ENCODE assay signal across 9 cellular contexts in genomic region chr4:42638993-42639392, GRCh38. TPM values are rescaled to one million over a fixed set of nuclear protein-coding genes. Genes with fewer than 3 reads are reported as not detected.
DNase-seq lines count a peak whose midpoint lies in the region; ATAC-seq and TF ChIP-seq lines count a peak whose summit lies in the region.
"Had no signal": no experiment of that assay in that cellular context is flagged by ENCODE, and none has a peak within 500 bp of the region (broad histone marks: within the 10 kb centered on the region; RNA-seq: fewer than 3 reads in every experiment).

No MANE protein-coding gene starts in this region.

- H3F3A ChIP-seq in OCI-LY1 (ENCODE audit: insufficient read depth, low read length): no peaks in the 10 kb centered on the region

- no peaks in the 10 kb centered on the region for H3K27me3 ChIP-seq in OCI-LY1 (ENCODE audit: insufficient read depth, low read length)
- H3K27me3 ChIP-seq: breast epithelium had no signal

- H3K36me3 Mint-ChIP-seq in activated T-cell treated with anti-CD3 and anti-CD28 coated beads, Interleukin-2, amount 50 U/mL, for 4 hours (ENCODE audit: insufficient read depth): peaks cover 3% of the 10 kb centered on the region

- H3K79me2 ChIP-seq in OCI-LY1 (ENCODE audit: insufficient read depth, low read length): peaks cover 42% of the 10 kb centered on the region

- intact Hi-C loops in head of caudate nucleus (cut with DNase I): no loop called here

- no peak overlapping the region for H3K4me3 ChIP-seq in OCI-LY1 (ENCODE audit: low read depth, low read length, poor library complexity, severe bottlenecking)
- H3K4me3 ChIP-seq: breast epithelium had no signal

- H3K27me3 Mint-ChIP-seq in activated T-cell treated with anti-CD3 and anti-CD28 coated beads, Interleukin-2, amount 50 U/mL, for 4 hours (ENCODE audit: low read depth): no peaks in the 10 kb centered on the region

- ATAC-seq in activated T-cell treated with anti-CD3 and anti-CD28 coated beads, Interleukin-2, amount 50 U/mL, for 4 hours: peak in 1 of 2 donors; percentile 20
- ATAC-seq in HG02840 (IDR thresholded peaks at IDR 0.05; ENCODE audit: low FRiP score, unreplicated experiment): peak; percentile 72
- ATAC-seq in stimulated activated naive CD8-positive, alpha-beta T cell treated with anti-CD3 and anti-CD28 coated beads, Interleukin-15, Interleukin-2, amounts not matched to agents 100 U/mL and 50 U/mL, for 24 hours: peak; percentile 59

- H3K9me2 ChIP-seq in OCI-LY1 (ENCODE audit: low read depth, low read length): no peaks in the 10 kb centered on the region

- H4K20me1 ChIP-seq in OCI-LY1 (ENCODE audit: insufficient read depth, low read length): no peaks in the 10 kb centered on the region

- H3K36me3 ChIP-seq in OCI-LY1 (ENCODE audit: insufficient read depth, low read length): no peaks in the 10 kb centered on the region; the same call in 1 of the 2 replicates
- H3K36me3 ChIP-seq: breast epithelium had no signal

- no peaks in the 10 kb centered on the region for H3K9me3 ChIP-seq in OCI-LY1 (ENCODE audit: low read length)
- H3K9me3 ChIP-seq: breast epithelium had no signal

- H3K4me2 ChIP-seq in OCI-LY1 (ENCODE audit: low read length): peak overlapping the region; percentile 59

- no peak overlapping the region for H3K9ac ChIP-seq in OCI-LY1 (ENCODE audit: low read length)

- DNase-seq in activated T-cell treated with anti-CD3 and anti-CD28 coated beads, Interleukin-2, amount 50 U/mL, for 4 hours: no peak
- DNase-seq in activated T-cell treated with anti-CD3 and anti-CD28 coated beads, Interleukin-2, amount 50 U/mL, for 1 hour: no peak
- DNase-seq in stimulated activated naive CD8-positive, alpha-beta T cell treated with anti-CD3 and anti-CD28 coated beads, Interleukin-15, Interleukin-2, amounts not matched to agents 100 U/mL and 50 U/mL, for 24 hours: peak; percentile 50
- DNase-seq in head of caudate nucleus (no peak), GOT3 (lab: John Stamatoyannopoulos, UW) (no peak), G401 (ENCODE audit: low spot score) (no peak)

- peak overlapping the region; percentile 55 for H3K4me3 Mint-ChIP-seq in activated T-cell treated with anti-CD3 and anti-CD28 coated beads, Interleukin-2, amount 50 U/mL, for 4 hours

- peak overlapping the region; percentile 61 for H3K27ac ChIP-seq in OCI-LY1 (ENCODE audit: low read depth, low read length, poor library complexity, severe bottlenecking)
- H3K27ac ChIP-seq: breast epithelium had no signal

- TF ChIP-seq CTCF in OCI-LY1 (IDR thresholded peaks at IDR 0.05; ENCODE audit: low read length): no peak

- peaks cover 80% of the 10 kb centered on the region for H3K4me1 Mint-ChIP-seq in activated T-cell treated with anti-CD3 and anti-CD28 coated beads, Interleukin-2, amount 50 U/mL, for 4 hours (ENCODE audit: low read depth)

- in situ Hi-C loops in G401 (cut with HindIII; ENCODE audit: low sequenced_read_pairs): no loop called here

- peaks cover 83% of the 10 kb centered on the region for H3K4me1 ChIP-seq in OCI-LY1 (ENCODE audit: insufficient read depth, low read length, severe bottlenecking)
- H3K4me1 ChIP-seq: breast epithelium had no signal

- H2AFZ ChIP-seq in OCI-LY1 (ENCODE audit: low read length): no peak overlapping the region

- H3K9me3 Mint-ChIP-seq in activated T-cell treated with anti-CD3 and anti-CD28 coated beads, Interleukin-2, amount 50 U/mL, for 4 hours: no peaks in the 10 kb centered on the region

RNA-seq across cellular contexts. Expression of gene ATP8A1, which starts 17.9 kb away (rescaled TPM):
- total RNA-seq in activated T-cell treated with anti-CD3 and anti-CD28 coated beads, Interleukin-2, amount 50 U/mL, for 4 hours: 10 to 100 TPM in 2 of 3 donors, 1 to 10 TPM in 1; 8.1 to 14.8 (median 11.4) TPM
- total RNA-seq in G401 (2014; rRNA removed; shearing (Covaris generic)): 2.1 and 9.2 TPM in 2 replicates
